In the genomic region with DNA sequence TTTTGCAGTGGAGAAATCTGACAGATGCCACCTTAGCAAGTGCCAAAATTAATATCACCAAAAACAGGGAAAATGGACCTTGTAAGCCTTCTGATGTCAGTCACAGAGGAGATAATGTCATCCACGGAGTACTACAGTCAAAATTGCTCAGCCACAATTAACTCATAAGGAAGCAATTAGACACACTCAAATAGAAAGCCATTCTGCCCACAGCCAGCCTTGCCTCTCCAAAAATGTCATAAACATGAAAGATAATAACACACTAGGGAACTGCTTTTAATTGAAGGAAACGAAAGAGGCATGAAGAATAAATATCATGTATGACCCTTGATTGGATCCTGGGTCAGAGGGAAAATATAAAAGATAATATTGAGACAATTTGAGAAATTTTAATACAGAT, we compare ENCODE assay signal across 1 cellular context.
TF ChIP-seq lines count a peak whose summit lies in the region.

No MANE protein-coding gene starts in this region.

TF ChIP-seq in GM12878, 131 proteins besides CTCF, POLR2A, EP300 and RAD21 (continued from another document and continues in another):
- TF ChIP-seq, protein P1, sequence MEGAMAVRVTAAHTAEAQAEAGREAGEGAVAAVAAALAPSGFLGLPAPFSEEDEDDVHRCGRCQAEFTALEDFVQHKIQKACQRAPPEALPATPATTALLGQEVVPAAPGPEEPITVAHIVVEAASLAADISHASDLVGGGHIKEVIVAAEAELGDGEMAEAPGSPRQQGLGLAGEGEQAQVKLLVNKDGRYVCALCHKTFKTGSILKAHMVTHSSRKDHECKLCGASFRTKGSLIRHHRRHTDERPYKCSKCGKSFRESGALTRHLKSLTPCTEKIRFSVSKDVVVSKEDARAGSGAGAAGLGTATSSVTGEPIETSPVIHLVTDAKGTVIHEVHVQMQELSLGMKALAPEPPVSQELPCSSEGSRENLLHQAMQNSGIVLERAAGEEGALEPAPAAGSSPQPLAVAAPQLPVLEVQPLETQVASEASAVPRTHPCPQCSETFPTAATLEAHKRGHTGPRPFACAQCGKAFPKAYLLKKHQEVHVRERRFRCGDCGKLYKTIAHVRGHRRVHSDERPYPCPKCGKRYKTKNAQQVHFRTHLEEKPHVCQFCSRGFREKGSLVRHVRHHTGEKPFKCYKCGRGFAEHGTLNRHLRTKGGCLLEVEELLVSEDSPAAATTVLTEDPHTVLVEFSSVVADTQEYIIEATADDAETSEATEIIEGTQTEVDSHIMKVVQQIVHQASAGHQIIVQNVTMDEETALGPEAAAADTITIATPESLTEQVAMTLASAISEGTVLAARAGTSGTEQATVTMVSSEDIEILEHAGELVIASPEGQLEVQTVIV (IDR thresholded peaks at IDR 0.05; ENCODE audit: borderline replicate concordance, partially characterized antibody), result no peak
- TF ChIP-seq, protein P2, sequence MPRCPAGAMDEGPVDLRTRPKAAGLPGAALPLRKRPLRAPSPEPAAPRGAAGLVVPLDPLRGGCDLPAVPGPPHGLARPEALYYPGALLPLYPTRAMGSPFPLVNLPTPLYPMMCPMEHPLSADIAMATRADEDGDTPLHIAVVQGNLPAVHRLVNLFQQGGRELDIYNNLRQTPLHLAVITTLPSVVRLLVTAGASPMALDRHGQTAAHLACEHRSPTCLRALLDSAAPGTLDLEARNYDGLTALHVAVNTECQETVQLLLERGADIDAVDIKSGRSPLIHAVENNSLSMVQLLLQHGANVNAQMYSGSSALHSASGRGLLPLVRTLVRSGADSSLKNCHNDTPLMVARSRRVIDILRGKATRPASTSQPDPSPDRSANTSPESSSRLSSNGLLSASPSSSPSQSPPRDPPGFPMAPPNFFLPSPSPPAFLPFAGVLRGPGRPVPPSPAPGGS (IDR thresholded peaks at IDR 0.05; ENCODE audit: borderline replicate concordance, insufficient read depth, low read depth, low read length, poor library complexity, severe bottlenecking), result no peak
- TF ChIP-seq NR2C1 (IDR thresholded peaks at IDR 0.05), result no peak
- peak; percentile 98 for TF ChIP-seq MTA2 (IDR thresholded peaks at IDR 0.05; ENCODE audit: low read depth)
- TF ChIP-seq, protein P3, sequence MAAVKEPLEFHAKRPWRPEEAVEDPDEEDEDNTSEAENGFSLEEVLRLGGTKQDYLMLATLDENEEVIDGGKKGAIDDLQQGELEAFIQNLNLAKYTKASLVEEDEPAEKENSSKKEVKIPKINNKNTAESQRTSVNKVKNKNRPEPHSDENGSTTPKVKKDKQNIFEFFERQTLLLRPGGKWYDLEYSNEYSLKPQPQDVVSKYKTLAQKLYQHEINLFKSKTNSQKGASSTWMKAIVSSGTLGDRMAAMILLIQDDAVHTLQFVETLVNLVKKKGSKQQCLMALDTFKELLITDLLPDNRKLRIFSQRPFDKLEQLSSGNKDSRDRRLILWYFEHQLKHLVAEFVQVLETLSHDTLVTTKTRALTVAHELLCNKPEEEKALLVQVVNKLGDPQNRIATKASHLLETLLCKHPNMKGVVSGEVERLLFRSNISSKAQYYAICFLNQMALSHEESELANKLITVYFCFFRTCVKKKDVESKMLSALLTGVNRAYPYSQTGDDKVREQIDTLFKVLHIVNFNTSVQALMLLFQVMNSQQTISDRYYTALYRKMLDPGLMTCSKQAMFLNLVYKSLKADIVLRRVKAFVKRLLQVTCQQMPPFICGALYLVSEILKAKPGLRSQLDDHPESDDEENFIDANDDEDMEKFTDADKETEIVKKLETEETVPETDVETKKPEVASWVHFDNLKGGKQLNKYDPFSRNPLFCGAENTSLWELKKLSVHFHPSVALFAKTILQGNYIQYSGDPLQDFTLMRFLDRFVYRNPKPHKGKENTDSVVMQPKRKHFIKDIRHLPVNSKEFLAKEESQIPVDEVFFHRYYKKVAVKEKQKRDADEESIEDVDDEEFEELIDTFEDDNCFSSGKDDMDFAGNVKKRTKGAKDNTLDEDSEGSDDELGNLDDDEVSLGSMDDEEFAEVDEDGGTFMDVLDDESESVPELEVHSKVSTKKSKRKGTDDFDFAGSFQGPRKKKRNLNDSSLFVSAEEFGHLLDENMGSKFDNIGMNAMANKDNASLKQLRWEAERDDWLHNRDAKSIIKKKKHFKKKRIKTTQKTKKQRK (IDR thresholded peaks at IDR 0.05; ENCODE audit: low read depth, low read length), result no peak
- TF ChIP-seq, protein P4, sequence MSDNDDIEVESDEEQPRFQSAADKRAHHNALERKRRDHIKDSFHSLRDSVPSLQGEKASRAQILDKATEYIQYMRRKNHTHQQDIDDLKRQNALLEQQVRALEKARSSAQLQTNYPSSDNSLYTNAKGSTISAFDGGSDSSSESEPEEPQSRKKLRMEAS (IDR thresholded peaks at IDR 0.05; ENCODE audit: low read depth, low read length), result no peak
- no peak for TF ChIP-seq ZNF207 (IDR thresholded peaks at IDR 0.05; ENCODE audit: borderline replicate concordance)
- TF ChIP-seq CBX5 (IDR thresholded peaks at IDR 0.05; ENCODE audit: low read depth), result no peak
- TF ChIP-seq, protein P5, sequence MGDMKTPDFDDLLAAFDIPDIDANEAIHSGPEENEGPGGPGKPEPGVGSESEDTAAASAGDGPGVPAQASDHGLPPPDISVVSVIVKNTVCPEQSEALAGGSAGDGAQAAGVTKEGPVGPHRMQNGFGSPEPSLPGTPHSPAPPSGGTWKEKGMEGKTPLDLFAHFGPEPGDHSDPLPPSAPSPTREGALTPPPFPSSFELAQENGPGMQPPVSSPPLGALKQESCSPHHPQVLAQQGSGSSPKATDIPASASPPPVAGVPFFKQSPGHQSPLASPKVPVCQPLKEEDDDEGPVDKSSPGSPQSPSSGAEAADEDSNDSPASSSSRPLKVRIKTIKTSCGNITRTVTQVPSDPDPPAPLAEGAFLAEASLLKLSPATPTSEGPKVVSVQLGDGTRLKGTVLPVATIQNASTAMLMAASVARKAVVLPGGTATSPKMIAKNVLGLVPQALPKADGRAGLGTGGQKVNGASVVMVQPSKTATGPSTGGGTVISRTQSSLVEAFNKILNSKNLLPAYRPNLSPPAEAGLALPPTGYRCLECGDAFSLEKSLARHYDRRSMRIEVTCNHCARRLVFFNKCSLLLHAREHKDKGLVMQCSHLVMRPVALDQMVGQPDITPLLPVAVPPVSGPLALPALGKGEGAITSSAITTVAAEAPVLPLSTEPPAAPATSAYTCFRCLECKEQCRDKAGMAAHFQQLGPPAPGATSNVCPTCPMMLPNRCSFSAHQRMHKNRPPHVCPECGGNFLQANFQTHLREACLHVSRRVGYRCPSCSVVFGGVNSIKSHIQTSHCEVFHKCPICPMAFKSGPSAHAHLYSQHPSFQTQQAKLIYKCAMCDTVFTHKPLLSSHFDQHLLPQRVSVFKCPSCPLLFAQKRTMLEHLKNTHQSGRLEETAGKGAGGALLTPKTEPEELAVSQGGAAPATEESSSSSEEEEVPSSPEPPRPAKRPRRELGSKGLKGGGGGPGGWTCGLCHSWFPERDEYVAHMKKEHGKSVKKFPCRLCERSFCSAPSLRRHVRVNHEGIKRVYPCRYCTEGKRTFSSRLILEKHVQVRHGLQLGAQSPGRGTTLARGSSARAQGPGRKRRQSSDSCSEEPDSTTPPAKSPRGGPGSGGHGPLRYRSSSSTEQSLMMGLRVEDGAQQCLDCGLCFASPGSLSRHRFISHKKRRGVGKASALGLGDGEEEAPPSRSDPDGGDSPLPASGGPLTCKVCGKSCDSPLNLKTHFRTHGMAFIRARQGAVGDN (IDR thresholded peaks at IDR 0.05), result no peak
- peak; percentile 63 for TF ChIP-seq ATF7 (IDR thresholded peaks at IDR 0.05; ENCODE audit: low read depth)
- no peak for TF ChIP-seq MYC (IDR thresholded peaks at IDR 0.05; ENCODE audit: insufficient read depth, insufficient read length, insufficient replicate concordance, low read length, severe bottlenecking)
- TF ChIP-seq ZNF622 (IDR thresholded peaks at IDR 0.05), result no peak
- TF ChIP-seq BHLHE40 (IDR thresholded peaks at IDR 0.05; ENCODE audit: borderline replicate concordance in 1 of 2, low read depth in 2 of 2, low read length in 1 of 2), result no peak
- no peak for TF ChIP-seq SRF (IDR thresholded peaks at IDR 0.05; ENCODE audit: low read depth in 2 of 2, low read length in 2 of 2)
- TF ChIP-seq RUNX3 (IDR thresholded peaks at IDR 0.05; ENCODE audit: low read length), result no peak
- TF ChIP-seq, protein P6, sequence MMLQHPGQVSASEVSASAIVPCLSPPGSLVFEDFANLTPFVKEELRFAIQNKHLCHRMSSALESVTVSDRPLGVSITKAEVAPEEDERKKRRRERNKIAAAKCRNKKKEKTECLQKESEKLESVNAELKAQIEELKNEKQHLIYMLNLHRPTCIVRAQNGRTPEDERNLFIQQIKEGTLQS (IDR thresholded peaks at IDR 0.05; ENCODE audit: borderline replicate concordance, extremely low read depth, low read depth, low read length), result no peak
- no peak for TF ChIP-seq HCFC1 (IDR thresholded peaks at IDR 0.05; ENCODE audit: low read length)
- TF ChIP-seq, protein P7, sequence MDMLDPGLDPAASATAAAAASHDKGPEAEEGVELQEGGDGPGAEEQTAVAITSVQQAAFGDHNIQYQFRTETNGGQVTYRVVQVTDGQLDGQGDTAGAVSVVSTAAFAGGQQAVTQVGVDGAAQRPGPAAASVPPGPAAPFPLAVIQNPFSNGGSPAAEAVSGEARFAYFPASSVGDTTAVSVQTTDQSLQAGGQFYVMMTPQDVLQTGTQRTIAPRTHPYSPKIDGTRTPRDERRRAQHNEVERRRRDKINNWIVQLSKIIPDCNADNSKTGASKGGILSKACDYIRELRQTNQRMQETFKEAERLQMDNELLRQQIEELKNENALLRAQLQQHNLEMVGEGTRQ (IDR thresholded peaks at IDR 0.05; ENCODE audit: borderline replicate concordance, low read depth, low read length), result no peak
- TF ChIP-seq IKZF2 (IDR thresholded peaks at IDR 0.05), result peak; percentile 22 to 65; a peak in 1 of 4 replicates
- TF ChIP-seq LARP7 (IDR thresholded peaks at IDR 0.05), result no peak
- no peak for TF ChIP-seq PML (IDR thresholded peaks at IDR 0.05; ENCODE audit: low read length)
- no peak for TF ChIP-seq TAF1 (IDR thresholded peaks at IDR 0.05; ENCODE audit: borderline replicate concordance, low read depth, low read length)
- no peak for TF ChIP-seq MTA3 (IDR thresholded peaks at IDR 0.05; ENCODE audit: borderline replicate concordance, low read length)
- TF ChIP-seq IKZF1 (conservative IDR thresholded peaks at IDR 0.05), result peak; percentile 59
- no peak for TF ChIP-seq IRF4 (IDR thresholded peaks at IDR 0.05; ENCODE audit: low read depth, low read length)
- TF ChIP-seq HDAC2 (IDR thresholded peaks at IDR 0.05), result no peak
- TF ChIP-seq SIX5 (IDR thresholded peaks at IDR 0.05; ENCODE audit: low read depth, low read length, severe bottlenecking), result no peak
- no peak for TF ChIP-seq SUPT20H (IDR thresholded peaks at IDR 0.05; ENCODE audit: borderline replicate concordance, control insufficient read depth, low read depth, low read length)
- TF ChIP-seq CREM (IDR thresholded peaks at IDR 0.05; ENCODE audit: low read depth), result no peak
- TF ChIP-seq ZNF217 (IDR thresholded peaks at IDR 0.05), result no peak
- TF ChIP-seq EZH2 (IDR thresholded peaks at IDR 0.05; ENCODE audit: borderline replicate concordance, control insufficient read depth, low read depth, low read length), result no peak
- TF ChIP-seq KDM1A (IDR thresholded peaks at IDR 0.05; ENCODE audit: borderline replicate concordance), result no peak
- no peak for TF ChIP-seq SMAD5 (IDR thresholded peaks at IDR 0.05; ENCODE audit: low read depth)
- no peak for TF ChIP-seq CHD4 (IDR thresholded peaks at IDR 0.05)
- no peak; the same call in 1 of the 2 replicates for TF ChIP-seq BACH1 (IDR thresholded peaks at IDR 0.05; ENCODE audit: borderline replicate concordance)
- no peak for TF ChIP-seq SREBF2 (IDR thresholded peaks at IDR 0.05; ENCODE audit: low read length)
- peak; percentile 73; the same call in 1 of the 2 replicates for TF ChIP-seq NR2F1 (conservative IDR thresholded peaks at IDR 0.05)
- TF ChIP-seq, protein P8, sequence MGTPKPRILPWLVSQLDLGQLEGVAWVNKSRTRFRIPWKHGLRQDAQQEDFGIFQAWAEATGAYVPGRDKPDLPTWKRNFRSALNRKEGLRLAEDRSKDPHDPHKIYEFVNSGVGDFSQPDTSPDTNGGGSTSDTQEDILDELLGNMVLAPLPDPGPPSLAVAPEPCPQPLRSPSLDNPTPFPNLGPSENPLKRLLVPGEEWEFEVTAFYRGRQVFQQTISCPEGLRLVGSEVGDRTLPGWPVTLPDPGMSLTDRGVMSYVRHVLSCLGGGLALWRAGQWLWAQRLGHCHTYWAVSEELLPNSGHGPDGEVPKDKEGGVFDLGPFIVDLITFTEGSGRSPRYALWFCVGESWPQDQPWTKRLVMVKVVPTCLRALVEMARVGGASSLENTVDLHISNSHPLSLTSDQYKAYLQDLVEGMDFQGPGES (IDR thresholded peaks at IDR 0.05), result no peak
- TF ChIP-seq ZBED1 (IDR thresholded peaks at IDR 0.05; ENCODE audit: borderline replicate concordance), result no peak
- TF ChIP-seq, protein P9, sequence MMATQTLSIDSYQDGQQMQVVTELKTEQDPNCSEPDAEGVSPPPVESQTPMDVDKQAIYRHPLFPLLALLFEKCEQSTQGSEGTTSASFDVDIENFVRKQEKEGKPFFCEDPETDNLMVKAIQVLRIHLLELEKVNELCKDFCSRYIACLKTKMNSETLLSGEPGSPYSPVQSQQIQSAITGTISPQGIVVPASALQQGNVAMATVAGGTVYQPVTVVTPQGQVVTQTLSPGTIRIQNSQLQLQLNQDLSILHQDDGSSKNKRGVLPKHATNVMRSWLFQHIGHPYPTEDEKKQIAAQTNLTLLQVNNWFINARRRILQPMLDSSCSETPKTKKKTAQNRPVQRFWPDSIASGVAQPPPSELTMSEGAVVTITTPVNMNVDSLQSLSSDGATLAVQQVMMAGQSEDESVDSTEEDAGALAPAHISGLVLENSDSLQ (IDR thresholded peaks at IDR 0.05), result peak; percentile 21; the same call in 1 of the 2 replicates
- TF ChIP-seq DPF2 (IDR thresholded peaks at IDR 0.05), result peak; percentile 68; the same call in 1 of the 2 replicates
- TF ChIP-seq SP1 (IDR thresholded peaks at IDR 0.05; ENCODE audit: low read depth, low read length), result no peak
- TF ChIP-seq RFX5 (IDR thresholded peaks at IDR 0.05; ENCODE audit: low read depth, low read length), result no peak
- no peak for TF ChIP-seq CEBPB (IDR thresholded peaks at IDR 0.05; ENCODE audit: borderline replicate concordance in 1 of 2, low read depth in 2 of 2, low read length in 2 of 2)
- TF ChIP-seq MXI1 (IDR thresholded peaks at IDR 0.05; ENCODE audit: low read depth, low read length), result no peak
- no peak for TF ChIP-seq MYB (IDR thresholded peaks at IDR 0.05; ENCODE audit: borderline replicate concordance, low read depth, low read length)
- peak; percentile 72 for TF ChIP-seq MEF2B (IDR thresholded peaks at IDR 0.05; ENCODE audit: partially characterized antibody, poor library complexity, severe bottlenecking)
- no peak for TF ChIP-seq SMARCA5 (IDR thresholded peaks at IDR 0.05)
- no peak for TF ChIP-seq SUZ12 (IDR thresholded peaks at IDR 0.05; ENCODE audit: unreplicated experiment)
